In the genomic region with DNA sequence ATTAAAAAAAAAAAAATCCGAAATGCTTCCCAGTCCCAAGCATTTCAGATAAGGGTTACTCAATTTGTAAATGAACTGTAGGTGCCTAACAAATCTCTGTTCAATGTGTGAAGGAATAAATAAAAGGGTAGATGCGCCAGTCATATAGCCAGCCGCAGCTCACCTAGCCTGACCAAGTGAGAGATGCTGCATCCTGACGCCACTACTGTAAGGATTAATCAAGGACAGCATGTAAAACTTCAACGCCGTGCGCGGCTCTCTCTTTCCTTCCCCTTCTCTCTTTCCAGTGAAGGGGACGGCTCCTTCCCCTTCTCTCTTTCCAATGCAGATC, we compare ENCODE assay signal across 2 cellular contexts.
TF ChIP-seq lines count a peak whose summit lies in the region.

No MANE protein-coding gene starts in this region.

TF ChIP-seq in GM12878, 131 proteins besides CTCF, POLR2A, EP300 and RAD21:
- 0 out of 2 replicates have a peak, but pooled peaks have one; percentile 3 for TF ChIP-seq NR2F1 (conservative IDR thresholded peaks at IDR 0.05)
- no peak for TF ChIP-seq HDGF (IDR thresholded peaks at IDR 0.05)
TF ChIP-seq in GM12878: peak in this region for 1.

TF ChIP-seq in HepG2, 621 proteins besides CTCF, POLR2A, EP300 and RAD21:
- TF ChIP-seq, protein P1, sequence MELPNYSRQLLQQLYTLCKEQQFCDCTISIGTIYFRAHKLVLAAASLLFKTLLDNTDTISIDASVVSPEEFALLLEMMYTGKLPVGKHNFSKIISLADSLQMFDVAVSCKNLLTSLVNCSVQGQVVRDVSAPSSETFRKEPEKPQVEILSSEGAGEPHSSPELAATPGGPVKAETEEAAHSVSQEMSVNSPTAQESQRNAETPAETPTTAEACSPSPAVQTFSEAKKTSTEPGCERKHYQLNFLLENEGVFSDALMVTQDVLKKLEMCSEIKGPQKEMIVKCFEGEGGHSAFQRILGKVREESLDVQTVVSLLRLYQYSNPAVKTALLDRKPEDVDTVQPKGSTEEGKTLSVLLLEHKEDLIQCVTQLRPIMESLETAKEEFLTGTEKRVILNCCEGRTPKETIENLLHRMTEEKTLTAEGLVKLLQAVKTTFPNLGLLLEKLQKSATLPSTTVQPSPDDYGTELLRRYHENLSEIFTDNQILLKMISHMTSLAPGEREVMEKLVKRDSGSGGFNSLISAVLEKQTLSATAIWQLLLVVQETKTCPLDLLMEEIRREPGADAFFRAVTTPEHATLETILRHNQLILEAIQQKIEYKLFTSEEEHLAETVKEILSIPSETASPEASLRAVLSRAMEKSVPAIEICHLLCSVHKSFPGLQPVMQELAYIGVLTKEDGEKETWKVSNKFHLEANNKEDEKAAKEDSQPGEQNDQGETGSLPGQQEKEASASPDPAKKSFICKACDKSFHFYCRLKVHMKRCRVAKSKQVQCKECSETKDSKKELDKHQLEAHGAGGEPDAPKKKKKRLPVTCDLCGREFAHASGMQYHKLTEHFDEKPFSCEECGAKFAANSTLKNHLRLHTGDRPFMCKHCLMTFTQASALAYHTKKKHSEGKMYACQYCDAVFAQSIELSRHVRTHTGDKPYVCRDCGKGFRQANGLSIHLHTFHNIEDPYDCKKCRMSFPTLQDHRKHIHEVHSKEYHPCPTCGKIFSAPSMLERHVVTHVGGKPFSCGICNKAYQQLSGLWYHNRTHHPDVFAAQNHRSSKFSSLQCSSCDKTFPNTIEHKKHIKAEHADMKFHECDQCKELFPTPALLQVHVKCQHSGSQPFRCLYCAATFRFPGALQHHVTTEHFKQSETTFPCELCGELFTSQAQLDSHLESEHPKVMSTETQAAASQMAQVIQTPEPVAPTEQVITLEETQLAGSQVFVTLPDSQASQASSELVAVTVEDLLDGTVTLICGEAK (IDR thresholded peaks at IDR 0.05), result no peak
- TF ChIP-seq, protein P1 (CRISPR knock-in tag; IDR thresholded peaks at IDR 0.05), result no peak
- TF ChIP-seq ZNF747 (CRISPR knock-in tag; IDR thresholded peaks at IDR 0.05; ENCODE audit: borderline replicate concordance) (0 out of 2 replicates have a peak, but pooled peaks have one; percentile 4), ZNF24 (IDR thresholded peaks at IDR 0.05) (no peak), CREB1 (IDR thresholded peaks at IDR 0.05) (no peak), CREB1 (CRISPR knock-in tag; IDR thresholded peaks at IDR 0.05) (0 out of 2 replicates have a peak, but pooled peaks have one; percentile 25), CCDC6 (CRISPR knock-in tag; IDR thresholded peaks at IDR 0.05) (peak; percentile 12; the same call in 1 of the 2 replicates), DPF2 (CRISPR knock-in tag; IDR thresholded peaks at IDR 0.05; ENCODE audit: borderline replicate concordance, low read depth) (no peak), ARNT (IDR thresholded peaks at IDR 0.05) (no peak), SMARCC2 (IDR thresholded peaks at IDR 0.05) (no peak), ZNF343 (CRISPR knock-in tag; IDR thresholded peaks at IDR 0.05) (no peak), CHCHD3 (CRISPR knock-in tag; IDR thresholded peaks at IDR 0.05) (no peak), ZNF768 (CRISPR knock-in tag; IDR thresholded peaks at IDR 0.05) (no peak), ZKSCAN1 (IDR thresholded peaks at IDR 0.05; ENCODE audit: low read length) (no peak), ZNF460 (CRISPR knock-in tag; IDR thresholded peaks at IDR 0.05; ENCODE audit: borderline replicate concordance) (no peak), ZFP36L1 (CRISPR knock-in tag; IDR thresholded peaks at IDR 0.05) (no peak), ZFY (CRISPR knock-in tag; IDR thresholded peaks at IDR 0.05) (no peak)
- TF ChIP-seq, protein P2, sequence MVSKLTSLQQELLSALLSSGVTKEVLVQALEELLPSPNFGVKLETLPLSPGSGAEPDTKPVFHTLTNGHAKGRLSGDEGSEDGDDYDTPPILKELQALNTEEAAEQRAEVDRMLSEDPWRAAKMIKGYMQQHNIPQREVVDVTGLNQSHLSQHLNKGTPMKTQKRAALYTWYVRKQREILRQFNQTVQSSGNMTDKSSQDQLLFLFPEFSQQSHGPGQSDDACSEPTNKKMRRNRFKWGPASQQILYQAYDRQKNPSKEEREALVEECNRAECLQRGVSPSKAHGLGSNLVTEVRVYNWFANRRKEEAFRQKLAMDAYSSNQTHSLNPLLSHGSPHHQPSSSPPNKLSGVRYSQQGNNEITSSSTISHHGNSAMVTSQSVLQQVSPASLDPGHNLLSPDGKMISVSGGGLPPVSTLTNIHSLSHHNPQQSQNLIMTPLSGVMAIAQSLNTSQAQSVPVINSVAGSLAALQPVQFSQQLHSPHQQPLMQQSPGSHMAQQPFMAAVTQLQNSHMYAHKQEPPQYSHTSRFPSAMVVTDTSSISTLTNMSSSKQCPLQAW (CRISPR knock-in tag; IDR thresholded peaks at IDR 0.05), result no peak
- TF ChIP-seq, protein P3, sequence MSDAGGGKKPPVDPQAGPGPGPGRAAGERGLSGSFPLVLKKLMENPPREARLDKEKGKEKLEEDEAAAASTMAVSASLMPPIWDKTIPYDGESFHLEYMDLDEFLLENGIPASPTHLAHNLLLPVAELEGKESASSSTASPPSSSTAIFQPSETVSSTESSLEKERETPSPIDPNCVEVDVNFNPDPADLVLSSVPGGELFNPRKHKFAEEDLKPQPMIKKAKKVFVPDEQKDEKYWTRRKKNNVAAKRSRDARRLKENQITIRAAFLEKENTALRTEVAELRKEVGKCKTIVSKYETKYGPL (CRISPR knock-in tag; IDR thresholded peaks at IDR 0.05), result no peak
